ENCODE assay signal across 2 cellular contexts in the genomic region with DNA sequence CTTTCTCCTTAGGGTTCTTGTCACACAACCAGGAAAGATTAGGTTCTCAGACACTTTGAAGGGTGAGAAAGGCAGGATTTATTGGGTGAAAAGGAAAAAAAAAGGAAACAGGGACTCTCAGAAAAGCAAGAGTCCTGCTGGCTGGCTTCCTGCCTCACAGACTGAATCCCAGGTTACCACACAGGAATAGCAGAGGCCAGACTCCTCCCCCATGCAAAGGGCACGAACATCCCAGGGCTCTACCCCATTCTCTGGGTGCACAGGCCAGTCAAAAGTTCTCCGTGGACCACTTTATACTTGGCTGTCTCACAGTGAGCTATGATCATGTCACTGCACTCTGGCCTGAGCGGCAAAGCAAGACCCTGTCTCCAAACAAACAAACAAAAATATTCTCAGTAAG.
A peak's percentile ranks its signal among the peaks of the same experiment; 100 is the strongest.
TF ChIP-seq lines count a peak whose summit lies in the region.

No MANE protein-coding gene starts in this region.

TF ChIP-seq in A549, 52 proteins besides CTCF, POLR2A, EP300 and RAD21 (continued from another document):
- TF ChIP-seq, protein P1, sequence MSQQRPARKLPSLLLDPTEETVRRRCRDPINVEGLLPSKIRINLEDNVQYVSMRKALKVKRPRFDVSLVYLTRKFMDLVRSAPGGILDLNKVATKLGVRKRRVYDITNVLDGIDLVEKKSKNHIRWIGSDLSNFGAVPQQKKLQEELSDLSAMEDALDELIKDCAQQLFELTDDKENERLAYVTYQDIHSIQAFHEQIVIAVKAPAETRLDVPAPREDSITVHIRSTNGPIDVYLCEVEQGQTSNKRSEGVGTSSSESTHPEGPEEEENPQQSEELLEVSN (IDR thresholded peaks at IDR 0.05; ENCODE audit: borderline replicate concordance, low read depth), result no peak
- no peak for TF ChIP-seq ZFP36 (IDR thresholded peaks at IDR 0.05; ENCODE audit: borderline replicate concordance, partially characterized antibody)
- no peak for TF ChIP-seq GATA3 (IDR thresholded peaks at IDR 0.05; ENCODE audit: borderline replicate concordance)
- TF ChIP-seq, protein P2, sequence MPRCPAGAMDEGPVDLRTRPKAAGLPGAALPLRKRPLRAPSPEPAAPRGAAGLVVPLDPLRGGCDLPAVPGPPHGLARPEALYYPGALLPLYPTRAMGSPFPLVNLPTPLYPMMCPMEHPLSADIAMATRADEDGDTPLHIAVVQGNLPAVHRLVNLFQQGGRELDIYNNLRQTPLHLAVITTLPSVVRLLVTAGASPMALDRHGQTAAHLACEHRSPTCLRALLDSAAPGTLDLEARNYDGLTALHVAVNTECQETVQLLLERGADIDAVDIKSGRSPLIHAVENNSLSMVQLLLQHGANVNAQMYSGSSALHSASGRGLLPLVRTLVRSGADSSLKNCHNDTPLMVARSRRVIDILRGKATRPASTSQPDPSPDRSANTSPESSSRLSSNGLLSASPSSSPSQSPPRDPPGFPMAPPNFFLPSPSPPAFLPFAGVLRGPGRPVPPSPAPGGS (IDR thresholded peaks at IDR 0.05), result no peak
- no peak for TF ChIP-seq RCOR1 (IDR thresholded peaks at IDR 0.05; ENCODE audit: low read depth, low read length)
- TF ChIP-seq CBX8 (IDR thresholded peaks at IDR 0.05), result no peak
- no peak for TF ChIP-seq RNF2 (IDR thresholded peaks at IDR 0.05; ENCODE audit: borderline replicate concordance, low read depth)
- no peak for TF ChIP-seq MAZ (IDR thresholded peaks at IDR 0.05; ENCODE audit: borderline replicate concordance, low read depth, low read length)
- TF ChIP-seq TFCP2L1 (CRISPR knock-in tag; IDR thresholded peaks at IDR 0.05), result no peak
- no peak for TF ChIP-seq BHLHE40 (IDR thresholded peaks at IDR 0.05; ENCODE audit: low read depth, low read length)
- TF ChIP-seq, protein P3, sequence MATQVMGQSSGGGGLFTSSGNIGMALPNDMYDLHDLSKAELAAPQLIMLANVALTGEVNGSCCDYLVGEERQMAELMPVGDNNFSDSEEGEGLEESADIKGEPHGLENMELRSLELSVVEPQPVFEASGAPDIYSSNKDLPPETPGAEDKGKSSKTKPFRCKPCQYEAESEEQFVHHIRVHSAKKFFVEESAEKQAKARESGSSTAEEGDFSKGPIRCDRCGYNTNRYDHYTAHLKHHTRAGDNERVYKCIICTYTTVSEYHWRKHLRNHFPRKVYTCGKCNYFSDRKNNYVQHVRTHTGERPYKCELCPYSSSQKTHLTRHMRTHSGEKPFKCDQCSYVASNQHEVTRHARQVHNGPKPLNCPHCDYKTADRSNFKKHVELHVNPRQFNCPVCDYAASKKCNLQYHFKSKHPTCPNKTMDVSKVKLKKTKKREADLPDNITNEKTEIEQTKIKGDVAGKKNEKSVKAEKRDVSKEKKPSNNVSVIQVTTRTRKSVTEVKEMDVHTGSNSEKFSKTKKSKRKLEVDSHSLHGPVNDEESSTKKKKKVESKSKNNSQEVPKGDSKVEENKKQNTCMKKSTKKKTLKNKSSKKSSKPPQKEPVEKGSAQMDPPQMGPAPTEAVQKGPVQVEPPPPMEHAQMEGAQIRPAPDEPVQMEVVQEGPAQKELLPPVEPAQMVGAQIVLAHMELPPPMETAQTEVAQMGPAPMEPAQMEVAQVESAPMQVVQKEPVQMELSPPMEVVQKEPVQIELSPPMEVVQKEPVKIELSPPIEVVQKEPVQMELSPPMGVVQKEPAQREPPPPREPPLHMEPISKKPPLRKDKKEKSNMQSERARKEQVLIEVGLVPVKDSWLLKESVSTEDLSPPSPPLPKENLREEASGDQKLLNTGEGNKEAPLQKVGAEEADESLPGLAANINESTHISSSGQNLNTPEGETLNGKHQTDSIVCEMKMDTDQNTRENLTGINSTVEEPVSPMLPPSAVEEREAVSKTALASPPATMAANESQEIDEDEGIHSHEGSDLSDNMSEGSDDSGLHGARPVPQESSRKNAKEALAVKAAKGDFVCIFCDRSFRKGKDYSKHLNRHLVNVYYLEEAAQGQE (IDR thresholded peaks at IDR 0.05), result no peak
- TF ChIP-seq NR3C1 (IDR thresholded peaks at IDR 0.05), result no peak
- no peak for TF ChIP-seq HOXB5 (CRISPR knock-in tag; IDR thresholded peaks at IDR 0.05)

TF ChIP-seq in HEK293, 187 proteins besides CTCF, POLR2A, EP300 and RAD21 (continued from another document):
- TF ChIP-seq, protein P4, sequence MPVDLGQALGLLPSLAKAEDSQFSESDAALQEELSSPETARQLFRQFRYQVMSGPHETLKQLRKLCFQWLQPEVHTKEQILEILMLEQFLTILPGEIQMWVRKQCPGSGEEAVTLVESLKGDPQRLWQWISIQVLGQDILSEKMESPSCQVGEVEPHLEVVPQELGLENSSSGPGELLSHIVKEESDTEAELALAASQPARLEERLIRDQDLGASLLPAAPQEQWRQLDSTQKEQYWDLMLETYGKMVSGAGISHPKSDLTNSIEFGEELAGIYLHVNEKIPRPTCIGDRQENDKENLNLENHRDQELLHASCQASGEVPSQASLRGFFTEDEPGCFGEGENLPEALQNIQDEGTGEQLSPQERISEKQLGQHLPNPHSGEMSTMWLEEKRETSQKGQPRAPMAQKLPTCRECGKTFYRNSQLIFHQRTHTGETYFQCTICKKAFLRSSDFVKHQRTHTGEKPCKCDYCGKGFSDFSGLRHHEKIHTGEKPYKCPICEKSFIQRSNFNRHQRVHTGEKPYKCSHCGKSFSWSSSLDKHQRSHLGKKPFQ (tag by site-specific recombination; IDR thresholded peaks at IDR 0.05), result no peak
- TF ChIP-seq PRDM1 (tag by site-specific recombination; IDR thresholded peaks at IDR 0.05) (peak; percentile 46; the same call in 1 of the 2 replicates), ZNF140 (tag by site-specific recombination; IDR thresholded peaks at IDR 0.05) (no peak), ZNF521 (tag by site-specific recombination; IDR thresholded peaks at IDR 0.05) (no peak), ZNF621 (tag by site-specific recombination; IDR thresholded peaks at IDR 0.05) (no peak), GLIS1 (tag by site-specific recombination; IDR thresholded peaks at IDR 0.05) (0 out of 2 replicates have a peak, but pooled peaks have one; percentile 3)
